In the genomic region with DNA sequence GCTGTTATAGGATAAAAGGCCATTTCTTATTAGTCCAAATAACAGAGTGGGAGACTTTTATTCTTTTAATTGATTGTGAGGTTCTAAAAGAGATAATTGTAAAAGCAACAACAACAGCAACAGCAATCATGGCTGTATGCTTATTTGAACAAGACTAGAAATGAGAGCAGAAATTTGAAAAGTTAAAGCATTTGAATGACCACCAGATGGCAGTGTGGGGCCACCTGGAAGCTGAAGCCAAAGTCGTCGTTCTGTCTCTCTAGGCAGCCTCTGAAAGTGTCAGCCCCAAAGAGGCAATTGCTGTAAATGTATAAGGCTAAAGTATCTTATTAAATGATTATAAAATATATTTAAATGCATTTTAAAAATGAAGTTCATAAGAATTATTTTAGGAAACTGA, we compare ENCODE assay signal across 8 cellular contexts. TPM values are rescaled to one million over a fixed set of nuclear protein-coding genes. Genes with fewer than 3 reads are reported as not detected.
A peak's percentile ranks its signal among the peaks of the same experiment; 100 is the strongest.
DNase-seq lines count a peak whose midpoint lies in the region; ATAC-seq lines count a peak whose summit lies in the region.

No MANE protein-coding gene starts in this region.

- in situ Hi-C loops in SK-MEL-5 (cut with HindIII; ENCODE audit: low pct_unique_long_range_greater_than_20kb, low sequenced_read_pairs), result no loop called here

- DNase-seq in DMS114 treated with DMSO at 0.1 percent for 48 hours (lab: John Stamatoyannopoulos, UW; ENCODE audit: unreplicated experiment), result peak; percentile 23
- peak; percentile 50 for DNase-seq in M059J (ENCODE audit: low read depth)
- DNase-seq in SK-MEL-5 (ENCODE audit: low read depth, low spot score), result peak; percentile 63
- peak; percentile 45 for DNase-seq in activated naive CD4-positive, alpha-beta T cell treated with Interleukin-2 at 50 U/mL for 16 hours
- peak; percentile 34 for DNase-seq in glomerular visceral epithelial cell (ENCODE audit: extremely low spot score)
- peak; percentile 36 for DNase-seq in retina

- ATAC-seq in GM21529 (IDR thresholded peaks at IDR 0.05; ENCODE audit: unreplicated experiment), result peak; percentile 72
- no peak for ATAC-seq in GM18520 (IDR thresholded peaks at IDR 0.05; ENCODE audit: unreplicated experiment)

RNA-seq across cellular contexts. Expression of a gene that starts 42.2 kb away (rescaled TPM):
- not detected in 2 replicates for total RNA-seq in M059J (2014; rRNA removed; shearing (Covaris generic))
- total RNA-seq in SK-MEL-5 (2014; rRNA removed; shearing (Covaris generic)), result 0.13 TPM in 1 of 2 replicates, not detected in the other
- 0.19 and 0.23 TPM in 2 replicates for polyA plus RNA-seq in SK-MEL-5 (2015; cell fraction: cytosol; rRNA removed)
- polyA plus RNA-seq in SK-MEL-5 (2015; cell fraction: nucleus; rRNA removed), result 0.10 TPM in 1 of 2 replicates, not detected in the other

RNA-seq across cellular contexts. Expression of a gene that starts 56.1 kb away (rescaled TPM):
- total RNA-seq in M059J (2014; rRNA removed; shearing (Covaris generic)), result not detected in 2 replicates
- 0.45 TPM in 1 of 2 replicates, not detected in the other for total RNA-seq in SK-MEL-5 (2014; rRNA removed; shearing (Covaris generic))
- polyA plus RNA-seq in SK-MEL-5 (2015; cell fraction: cytosol; rRNA removed), result 0.40 and 0.48 TPM in 2 replicates
- polyA plus RNA-seq in SK-MEL-5 (2015; cell fraction: nucleus; rRNA removed), result 0.47 and 1.3 TPM in 2 replicates
